ENCODE assay signal across 12 cellular contexts in the genomic region with DNA sequence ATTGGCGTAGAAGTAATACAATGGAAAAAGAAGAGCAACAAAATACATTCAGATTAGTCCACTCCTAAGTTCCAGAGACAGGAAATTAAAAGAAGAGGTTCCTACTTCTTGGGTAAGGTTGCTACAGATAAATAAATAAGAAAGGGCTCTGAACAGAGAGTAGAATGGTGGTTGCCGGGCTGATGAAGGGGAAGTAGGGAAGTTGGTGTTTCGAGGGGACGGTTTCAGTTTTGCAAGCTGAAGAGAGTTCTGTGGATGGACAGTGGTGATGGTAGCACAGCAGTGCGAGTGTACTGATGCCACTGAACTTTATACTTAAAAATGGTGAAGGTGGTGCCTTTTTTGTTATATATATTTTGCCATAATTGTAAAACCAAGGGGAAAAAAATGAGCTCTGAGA. TPM values are rescaled to one million over a fixed set of nuclear protein-coding genes. Genes with fewer than 3 reads are reported as not detected.
A peak's percentile ranks its signal among the peaks of the same experiment; 100 is the strongest.
DNase-seq lines count a peak whose midpoint lies in the region; ATAC-seq, FAIRE-seq and TF ChIP-seq lines count a peak whose summit lies in the region.
"Had no signal": no experiment of that assay in that cellular context is flagged by ENCODE, and none has a peak within 500 bp of the region (broad histone marks: within the 10 kb centered on the region; RNA-seq: fewer than 3 reads in every experiment).

No MANE protein-coding gene starts in this region.

- H3K4me1 ChIP-seq in breast epithelium: no peaks in the 10 kb centered on the region

- peak; percentile 77 for ATAC-seq in GM21529 (IDR thresholded peaks at IDR 0.05; ENCODE audit: unreplicated experiment)
- peak; percentile 64 for ATAC-seq in HG03432 (IDR thresholded peaks at IDR 0.05; ENCODE audit: unreplicated experiment)
- ATAC-seq: naive thymus-derived CD4-positive, alpha-beta T cell had no signal

- H3K4me3 ChIP-seq in breast epithelium: no peak overlapping the region

- peak; percentile 48 for FAIRE-seq in GM18507 (lab: Jason Lieb, UNC)

- intact Hi-C loops in breast epithelium (cut with DNase I; ENCODE audit: low total_unique reads): no loop called here

- no peak for DNase-seq in GM18507 (ENCODE audit: extremely low spot score, insufficient read length, low read depth)
- no peak for DNase-seq in breast epithelium (ENCODE audit: low spot score in 2 of 2)
- no peak for DNase-seq in AG08396 (ENCODE audit: low spot score)
- no peak for DNase-seq in NCI-H1436 treated with DMSO at 0.1 percent for 48 hours (lab: John Stamatoyannopoulos, UW)
- DNase-seq in DMS 273 (lab: John Stamatoyannopoulos, UW; ENCODE audit: unreplicated experiment): no peak
- DNase-seq: activated CD8-positive, alpha-beta memory T cell treated with anti-CD3 and anti-CD28 coated beads, Interleukin-2, amount 50 U/mL, for 4 hours; cortex of kidney; islet precursor cell; naive thymus-derived CD4-positive, alpha-beta T cell had no signal

- H3K36me3 ChIP-seq in breast epithelium: no peaks in the 10 kb centered on the region

- no peaks in the 10 kb centered on the region for H3K9me3 ChIP-seq in breast epithelium

- H3K27ac ChIP-seq in angular gyrus (ENCODE audit: low read depth, low read length) (peak overlapping the region; percentile 75), breast epithelium (no peak overlapping the region)

- no peak for TF ChIP-seq POLR2A in breast epithelium (IDR thresholded peaks at IDR 0.05)

- no peak for TF ChIP-seq CTCF in breast epithelium (IDR thresholded peaks at IDR 0.05)

- no peaks in the 10 kb centered on the region for H3K27me3 ChIP-seq in breast epithelium

RNA-seq across cellular contexts. Expression of a gene that starts 48.2 kb away (rescaled TPM):
- 1 to 10 TPM in 2 of 3 donors, under 1 TPM in 1; 0.64 to 5.9 (median 4.5) TPM for total RNA-seq in breast epithelium
